In genomic region chr2:202237787-202238233, GRCh38 we compare ENCODE assay signal across 8 cellular contexts. TPM values are rescaled to one million over a fixed set of nuclear protein-coding genes. Genes with fewer than 3 reads are reported as not detected.
DNase-seq lines count a peak whose midpoint lies in the region; ATAC-seq and TF ChIP-seq lines count a peak whose summit lies in the region.

No MANE protein-coding gene starts in this region.

- intact Hi-C loops in CD4-positive, alpha-beta memory T cell (cut with micrococcal nuclease) = loop anchor here (1.0 to 5.0 kb wide), 3 partner anchors 27 to 1426 kb away; partner anchors contain the start of genes ALS2, BZW1 and NOP58
- intact Hi-C loops in Panc1 (cut with micrococcal nuclease; ENCODE audit: unreplicated experiment) = no loop called here

- BruUV-seq in Panc1 (replicated peaks; lab: Mats Ljungman, UMichigan) = no TSS peak

- peaks cover 0 to 12% of the 10 kb centered on the region in 2 donors for H3K36me3 Mint-ChIP-seq in CD4-positive, alpha-beta memory T cell

- H3K4me1 Mint-ChIP-seq in CD4-positive, alpha-beta memory T cell = peaks cover 21 to 54% (median 39%) of the 10 kb centered on the region in 4 donors

- no peaks in the 10 kb centered on the region for H3K27me3 ChIP-seq in CD4-positive, alpha-beta memory T cell (ENCODE audit: insufficient read depth, low read length)
- H3K27me3 ChIP-seq in Panc1 (ENCODE audit: control insufficient read depth, insufficient read depth, low read length) = no peaks in the 10 kb centered on the region
- H3K27me3 ChIP-seq in smooth muscle cell (ENCODE audit: low read depth) = no peaks in the 10 kb centered on the region

- under 1% methylated on average over 27 of the region's 30 CpGs for WGBS in smooth muscle cell (ENCODE audit: low lambda C conversion rate)

- peaks cover 50% of the 10 kb centered on the region for H4K20me1 ChIP-seq in smooth muscle cell (ENCODE audit: low read depth)

- peak in 2 of 5 donors; percentile 5 to 52 for DNase-seq in CD4-positive, alpha-beta memory T cell
- no peak for DNase-seq in Panc1 (ENCODE audit: low read depth, low spot score)
- peak; percentile 54 to 55 for DNase-seq in cardiac fibroblast (ENCODE audit: low read depth in 2 of 2)
- DNase-seq in islet precursor cell = peak; percentile 74
- peak; percentile 44 for DNase-seq in smooth muscle cell (lab: John Stamatoyannopoulos, UW; ENCODE audit: unreplicated experiment)
- DNase-seq in DMS153 (lab: John Stamatoyannopoulos, UW) = no peak

- POLR2A ChIA-PET in CD4-positive, alpha-beta memory T cell (lab: Charles Lee; ENCODE audit: partially characterized antibody) = interaction anchor here (0.6 to 1.6 kb wide), 5 partner anchors 28 to 1373 kb away, joined by 3 to 19 read pairs (median 3); partner anchors contain the start of genes CLK1, FZD7 and NOP58
- POLR2A ChIA-PET in Panc1 (lab: Charles Lee) = no interaction called here

- peaks cover 22% of the 10 kb centered on the region for H3K4me1 ChIP-seq in CD4-positive, alpha-beta memory T cell (ENCODE audit: insufficient read depth, low read length)
- peaks cover 4% of the 10 kb centered on the region; the same call in 1 of the 2 replicates for H3K4me1 ChIP-seq in Panc1 (ENCODE audit: control insufficient read depth, insufficient read depth, low read length)
- peaks cover 18% of the 10 kb centered on the region for H3K4me1 ChIP-seq in smooth muscle cell (ENCODE audit: low read depth)

- peak overlapping the region; percentile 81 for H3K27ac ChIP-seq in CD4-positive, alpha-beta memory T cell (ENCODE audit: low read depth, low read length)
- H3K27ac ChIP-seq in Panc1 (ENCODE audit: low read length) (peak overlapping the region; percentile 84), smooth muscle cell (ENCODE audit: low read depth) (peak overlapping the region; percentile 87)

- H3F3A ChIP-seq in smooth muscle cell (ENCODE audit: low read depth) = no peaks in the 10 kb centered on the region

- CTCF ChIA-PET in CD4-positive, alpha-beta memory T cell (lab: Charles Lee; ENCODE audit: partially characterized antibody) = no interaction called here
- CTCF ChIA-PET in Panc1 (lab: Charles Lee) = no interaction called here

- peak overlapping the region; percentile 94 to 100 (median 95) for H3K4me3 Mint-ChIP-seq in CD4-positive, alpha-beta memory T cell

- peak overlapping the region; percentile 52 to 96 for H3K4me3 ChIP-seq in CD4-positive, alpha-beta memory T cell (ENCODE audit: low read length in 2 of 2)
- H3K4me3 ChIP-seq in Panc1 (ENCODE audit: low read depth in 2 of 2, low read length in 2 of 2) (peak overlapping the region; percentile 87 to 97), cardiac fibroblast (replicated peaks in 1 of 2; ENCODE audit: low read depth in 2 of 2, low read length in 2 of 2) (peak overlapping the region; percentile 74 to 91), smooth muscle cell (peak overlapping the region; percentile 98)

- TF ChIP-seq CTCF in Panc1 (IDR thresholded peaks at IDR 0.05) = no peak
- no peak for TF ChIP-seq CTCF in cardiac fibroblast (IDR thresholded peaks at IDR 0.05; ENCODE audit: low read depth, low read length)
- no peak for TF ChIP-seq CTCF in smooth muscle cell (IDR thresholded peaks at IDR 0.05; ENCODE audit: borderline replicate concordance, insufficient read depth, poor library complexity, severe bottlenecking)

- H3K79me2 ChIP-seq in smooth muscle cell (ENCODE audit: low read depth) = peaks cover 54% of the 10 kb centered on the region

- peak overlapping the region; percentile 31 to 97 (median 94) for H3K27ac Mint-ChIP-seq in CD4-positive, alpha-beta memory T cell

- no peaks in the 10 kb centered on the region for H3K9me3 Mint-ChIP-seq in CD4-positive, alpha-beta memory T cell

- in situ Hi-C loops in Panc1 (cut with HindIII; ENCODE audit: low pct_unique_long_range_greater_than_20kb, low sequenced_read_pairs) = no loop called here

- no peaks in the 10 kb centered on the region for H3K36me3 ChIP-seq in CD4-positive, alpha-beta memory T cell (ENCODE audit: insufficient read depth, low read length)
- H3K36me3 ChIP-seq in Panc1 (ENCODE audit: control insufficient read depth, insufficient read depth, low read length) (no peaks in the 10 kb centered on the region), smooth muscle cell (ENCODE audit: low read depth) (no peaks in the 10 kb centered on the region)

- H3K9ac ChIP-seq in smooth muscle cell (ENCODE audit: low read depth) = peak overlapping the region; percentile 91

- H3K9me3 ChIP-seq in CD4-positive, alpha-beta memory T cell (ENCODE audit: control insufficient read depth in 1 of 2, low read length in 2 of 2) = no peaks in the 10 kb centered on the region
- H3K9me3 ChIP-seq in Panc1 (ENCODE audit: control insufficient read depth, insufficient read depth, low read depth, low read length) = no peaks in the 10 kb centered on the region
- no peaks in the 10 kb centered on the region for H3K9me3 ChIP-seq in smooth muscle cell (replicated peaks; ENCODE audit: low read depth)

- ATAC-seq in GM18909 (IDR thresholded peaks at IDR 0.05; ENCODE audit: poor library complexity, unreplicated experiment) (peak; percentile 38), HG03103 (IDR thresholded peaks at IDR 0.05; ENCODE audit: low read depth, unreplicated experiment) (peak; percentile 27), Panc1 (peak; percentile 73)

- H3K27me3 Mint-ChIP-seq in CD4-positive, alpha-beta memory T cell = no peaks in the 10 kb centered on the region

- peak overlapping the region; percentile 88 for H3K4me2 ChIP-seq in smooth muscle cell

- H2AFZ ChIP-seq in smooth muscle cell (ENCODE audit: low read depth) = peak overlapping the region; percentile 100

RNA-seq across cellular contexts. Expression of gene SUMO1, which starts 0.6 kb away (rescaled TPM):
- total RNA-seq in CD4-positive, alpha-beta memory T cell = 10 to 100 TPM; 53.2 to 53.5 TPM
- 100 to 1,000 TPM; 143 to 262 TPM for polyA plus RNA-seq in CD4-positive, alpha-beta memory T cell
- 137 TPM for total RNA-seq in Panc1 (2021; ENCODE audit: unreplicated experiment)
- 109 TPM for polyA plus RNA-seq in Panc1 (2012; ENCODE audit: insufficient read length)
- 130 and 179 TPM in 2 replicates for total RNA-seq in smooth muscle cell
- polyA plus RNA-seq in smooth muscle cell = 156 and 159 TPM in 2 replicates

RNA-seq across cellular contexts. Expression of gene NOP58, which starts 27.8 kb away (rescaled TPM):
- total RNA-seq in CD4-positive, alpha-beta memory T cell = 100 to 1,000 TPM; 114 to 123 TPM
- polyA plus RNA-seq in CD4-positive, alpha-beta memory T cell = 100 to 1,000 TPM in 1 of 2 donors, 10 to 100 TPM in 1; 90.6 to 102 TPM
- 119 TPM for total RNA-seq in Panc1 (2021; ENCODE audit: unreplicated experiment)
- polyA plus RNA-seq in Panc1 (2012; ENCODE audit: insufficient read length) = 43.3 TPM
- 47.4 and 51.4 TPM in 2 replicates for total RNA-seq in smooth muscle cell
- 40.8 and 41.4 TPM in 2 replicates for polyA plus RNA-seq in smooth muscle cell

Comparison
In these comparisons a context has a peak if more than half of its experiments do, and no peak if none do; other contexts are left out.
1. DNase-seq: peak in cardiac fibroblast (2 of 2), islet precursor cell (single experiment) and smooth muscle cell (single experiment); none in Panc1 (single experiment) and DMS153 (single experiment).
2. Peak in every context shown above with its lines, with median percentiles within 50 percentile points of each other: H3K27ac ChIP-seq, H3K4me3 ChIP-seq and ATAC-seq.